In genomic region chr3:108555966-108556581, GRCh38 we compare ENCODE assay signal across 16 cellular contexts. TPM values are rescaled to one million over a fixed set of nuclear protein-coding genes. Genes with fewer than 3 reads are reported as not detected.
"Had no signal": no experiment of that assay in that cellular context is flagged by ENCODE, and none has a peak within 500 bp of the region (broad histone marks: within the 10 kb centered on the region; RNA-seq: fewer than 3 reads in every experiment).

No MANE protein-coding gene starts in this region.

- ATAC-seq: activated CD4-positive, alpha-beta T cell treated with anti-CD3 and anti-CD28 coated beads for 36 hours; esophagus mucosa; natural killer cell treated with Interleukin-12 subunit alpha and Interleukin-12 subunit beta and Interleukin-15 and Interleukin-18, amount 100 ng/mL, for 72 hours had no signal

- H3K27ac Mint-ChIP-seq: activated CD4-positive, alpha-beta memory T cell treated with anti-CD3 and anti-CD28 coated beads, Interleukin-2, amount 10 ng/mL, durations not matched to agents 7 days and 5 days; activated CD4-positive, alpha-beta T cell treated with anti-CD3 and anti-CD28 coated beads for 36 hours; activated T-cell treated with anti-CD3 and anti-CD28 coated beads, Interleukin-2, amount 50 U/mL, for 24 hours; natural killer cell treated with Interleukin-12 subunit alpha and Interleukin-12 subunit beta and Interleukin-15 and Interleukin-18, amount 100 ng/mL, for 72 hours had no signal

- H3K9me3 Mint-ChIP-seq: activated CD4-positive, alpha-beta memory T cell treated with anti-CD3 and anti-CD28 coated beads, Interleukin-2, amount 10 ng/mL, durations not matched to agents 7 days and 5 days; activated T-cell treated with anti-CD3 and anti-CD28 coated beads, Interleukin-2, amount 50 U/mL, for 24 hours; memory B cell; natural killer cell treated with Interleukin-12 subunit alpha and Interleukin-12 subunit beta and Interleukin-15 and Interleukin-18, amount 100 ng/mL, for 72 hours had no signal

- DNase-seq: activated CD4-positive, alpha-beta memory T cell treated with anti-CD3 and anti-CD28 coated beads, Interleukin-2, amount 10 ng/mL, durations not matched to agents 7 days and 5 days; activated CD4-positive, alpha-beta T cell treated with anti-CD3 and anti-CD28 coated beads for 36 hours; activated naive CD4-positive, alpha-beta T cell treated with anti-CD3 and anti-CD28 coated beads, Interleukin-2, amount 50 U/mL, for 16 hours; activated T-cell treated with anti-CD3 and anti-CD28 coated beads, Interleukin-2, amount 50 U/mL, for 24 hours; dorsolateral prefrontal cortex; left ventricle myocardium inferior; occipital lobe; stimulated activated CD4-positive, alpha-beta T cell treated with anti-CD3 and anti-CD28 coated beads, Interleukin-15, amount 100 ng/mL, for 24 hours; stimulated activated CD4-positive, alpha-beta T cell treated with anti-CD3 and anti-CD28 coated beads, Interleukin-4, amount 100 ng/mL, for 1 hour; stimulated activated naive CD4-positive, alpha-beta T cell; T-helper 1 cell; tibial artery had no signal

- H3K4me3 Mint-ChIP-seq: activated CD4-positive, alpha-beta memory T cell treated with anti-CD3 and anti-CD28 coated beads, Interleukin-2, amount 10 ng/mL, durations not matched to agents 7 days and 5 days; activated CD4-positive, alpha-beta T cell treated with anti-CD3 and anti-CD28 coated beads for 36 hours; activated T-cell treated with anti-CD3 and anti-CD28 coated beads, Interleukin-2, amount 50 U/mL, for 24 hours; memory B cell; natural killer cell treated with Interleukin-12 subunit alpha and Interleukin-12 subunit beta and Interleukin-15 and Interleukin-18, amount 100 ng/mL, for 72 hours had no signal

- H3K27me3 Mint-ChIP-seq: activated CD4-positive, alpha-beta memory T cell treated with anti-CD3 and anti-CD28 coated beads, Interleukin-2, amount 10 ng/mL, durations not matched to agents 7 days and 5 days; activated CD4-positive, alpha-beta T cell treated with anti-CD3 and anti-CD28 coated beads for 36 hours; activated T-cell treated with anti-CD3 and anti-CD28 coated beads, Interleukin-2, amount 50 U/mL, for 24 hours; memory B cell; natural killer cell treated with Interleukin-12 subunit alpha and Interleukin-12 subunit beta and Interleukin-15 and Interleukin-18, amount 100 ng/mL, for 72 hours had no signal

RNA-seq across cellular contexts. Expression of gene MYH15, which starts 45.7 kb away (rescaled TPM):
- total RNA-seq: subcutaneous adipose tissue had no signal
